11 cellular contexts compared by ENCODE assay signal in the genomic region with DNA sequence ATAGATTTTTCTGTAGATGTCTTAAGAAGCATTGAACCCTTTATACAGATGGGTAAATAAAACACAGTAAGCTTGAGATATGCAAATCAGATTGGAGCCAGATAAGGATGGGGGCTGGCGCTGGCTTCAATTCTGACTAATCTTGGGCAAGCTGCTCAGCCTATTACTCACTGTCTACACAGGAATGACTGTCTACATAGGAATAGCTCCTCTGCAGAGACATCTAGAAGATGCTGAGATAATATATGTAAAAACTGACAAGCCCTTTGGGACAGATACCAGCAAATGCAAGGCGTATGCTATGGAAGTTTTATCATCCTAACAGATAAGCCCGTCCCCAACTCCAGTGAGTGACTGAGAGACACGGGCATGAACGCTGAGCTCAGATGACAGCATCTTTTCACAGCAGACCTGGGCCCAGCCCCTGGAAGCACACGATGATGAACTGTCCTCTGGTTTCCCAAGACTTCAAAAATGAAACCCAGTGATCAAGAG. TPM values are rescaled to one million over a fixed set of nuclear protein-coding genes. Genes with fewer than 3 reads are reported as not detected.
DNase-seq lines count a peak whose midpoint lies in the region; ATAC-seq, FAIRE-seq and TF ChIP-seq lines count a peak whose summit lies in the region.
"Had no signal": no experiment of that assay in that cellular context is flagged by ENCODE, and none has a peak within 500 bp of the region (broad histone marks: within the 10 kb centered on the region; RNA-seq: fewer than 3 reads in every experiment).

No MANE protein-coding gene starts in this region.

- H3K4me3 ChIP-seq in A549 = no peak overlapping the region
- H3K4me3 ChIP-seq: gastrocnemius medialis had no signal

- in situ Hi-C loops in GM13976 (cut with MboI; ENCODE audit: low sequenced_read_pairs, unreplicated experiment) = no loop called here

- H3K9me3 ChIP-seq in A549 = no peaks in the 10 kb centered on the region; the same call in 2 of the 3 replicates
- H3K9me3 ChIP-seq: gastrocnemius medialis had no signal

- CTCF ChIA-PET in A549 (lab: Yijun Ruan, JAX) = interaction anchor here (1.0 to 3.3 kb wide), 6 partner anchors 19 to 439 kb away, joined by 3 to 13 read pairs (median 4); no protein-coding TSS in a partner anchor
- CTCF ChIA-PET in activated CD4-positive, alpha-beta memory T cell treated with anti-CD3 and anti-CD28 coated beads, Interleukin-2, amount 10 ng/mL, durations not matched to agents 7 days and 5 days (lab: Charles Lee) = no interaction called here

- H3K27ac Mint-ChIP-seq in activated CD4-positive, alpha-beta memory T cell treated with anti-CD3 and anti-CD28 coated beads, Interleukin-2, amount 10 ng/mL, durations not matched to agents 7 days and 5 days = no peak overlapping the region
- H3K27ac Mint-ChIP-seq: stimulated activated naive CD8-positive, alpha-beta T cell treated with anti-CD3 and anti-CD28 coated beads, Interleukin-15, Interleukin-2, amounts not matched to agents 100 ng/mL and 50 ng/mL, for 24 hours had no signal

- POLR2A ChIA-PET in A549 (lab: Yijun Ruan, JAX) = interaction anchor here (0.9 to 3.3 kb wide), 4 partner anchors 41 to 406 kb away, joined by 3 to 64 read pairs (median 7); no protein-coding TSS in a partner anchor
- POLR2A ChIA-PET in activated CD4-positive, alpha-beta memory T cell treated with anti-CD3 and anti-CD28 coated beads, Interleukin-2, amount 10 ng/mL, durations not matched to agents 7 days and 5 days (lab: Charles Lee) = no interaction called here

- H3K27me3 Mint-ChIP-seq in activated CD4-positive, alpha-beta memory T cell treated with anti-CD3 and anti-CD28 coated beads, Interleukin-2, amount 10 ng/mL, durations not matched to agents 7 days and 5 days = peaks cover 9% of the 10 kb centered on the region

- no peak for FAIRE-seq in A549 (lab: Jason Lieb, UNC)

- H3K27ac ChIP-seq in A549 = peak overlapping the region; percentile 87 to 94
- H3K27ac ChIP-seq: gastrocnemius medialis had no signal

- H3K4me1 ChIP-seq in A549 = peaks cover 37% of the 10 kb centered on the region

- H3K4me3 Mint-ChIP-seq in activated CD4-positive, alpha-beta memory T cell treated with anti-CD3 and anti-CD28 coated beads, Interleukin-2, amount 10 ng/mL, durations not matched to agents 7 days and 5 days = no peak overlapping the region
- H3K4me3 Mint-ChIP-seq: stimulated activated naive CD8-positive, alpha-beta T cell treated with anti-CD3 and anti-CD28 coated beads, Interleukin-15, Interleukin-2, amounts not matched to agents 100 ng/mL and 50 ng/mL, for 24 hours had no signal

- no peak for TF ChIP-seq POLR2A in A549 (IDR thresholded peaks at IDR 0.05; ENCODE audit: low read length)

- TF ChIP-seq CTCF in A549 (IDR thresholded peaks at IDR 0.05) = no peak
- TF ChIP-seq CTCF in GM13976 (IDR thresholded peaks at IDR 0.05; ENCODE audit: borderline replicate concordance, control extremely low read depth, extremely low read depth, insufficient read depth, missing control alignments) = no peak

- H3K9me3 Mint-ChIP-seq in activated CD4-positive, alpha-beta memory T cell treated with anti-CD3 and anti-CD28 coated beads, Interleukin-2, amount 10 ng/mL, durations not matched to agents 7 days and 5 days = no peaks in the 10 kb centered on the region
- H3K9me3 Mint-ChIP-seq: stimulated activated naive CD8-positive, alpha-beta T cell treated with anti-CD3 and anti-CD28 coated beads, Interleukin-15, Interleukin-2, amounts not matched to agents 100 ng/mL and 50 ng/mL, for 24 hours had no signal

- peak overlapping the region; percentile 69 for H3K4me2 ChIP-seq in A549

- H3K4me1 Mint-ChIP-seq in activated CD4-positive, alpha-beta memory T cell treated with anti-CD3 and anti-CD28 coated beads, Interleukin-2, amount 10 ng/mL, durations not matched to agents 7 days and 5 days = peaks cover 6% of the 10 kb centered on the region

- peak; percentile 95 for ATAC-seq in A549
- no peak for ATAC-seq in GM19467 (IDR thresholded peaks at IDR 0.05; ENCODE audit: unreplicated experiment)
- ATAC-seq: gastrocnemius medialis had no signal

- no peak for TF ChIP-seq RAD21 in A549 (conservative IDR thresholded peaks at IDR 0.05 in 1 of 2, IDR thresholded peaks at IDR 0.05 in 1 of 2)

- H3K36me3 Mint-ChIP-seq in activated CD4-positive, alpha-beta memory T cell treated with anti-CD3 and anti-CD28 coated beads, Interleukin-2, amount 10 ng/mL, durations not matched to agents 7 days and 5 days (ENCODE audit: low read depth) = no peaks in the 10 kb centered on the region

- WGBS in A549 (ENCODE audit: missing lambda C conversion rate) = 6% methylated on average over 6 of the region's 6 CpGs

- peak; percentile 33 to 50; a peak in 2 of 5 replicates for TF ChIP-seq EP300 in A549 (IDR thresholded peaks at IDR 0.05)

- DNase-seq in A549 (ENCODE audit: low read depth in 1 of 2, low spot score in 1 of 2) (peak; percentile 73 to 86), GM04504 (ENCODE audit: low read depth) (peak; percentile 38), kidney glomerular epithelial cell (lab: John Stamatoyannopoulos, UW) (peak; percentile 73), GM13976 (ENCODE audit: low spot score) (no peak), GOT3 (lab: John Stamatoyannopoulos, UW) (no peak), OCI-M1 (lab: John Stamatoyannopoulos, UW) (no peak)
- DNase-seq in activated CD4-positive, alpha-beta memory T cell treated with anti-CD3 and anti-CD28 coated beads, Interleukin-2, amount 10 ng/mL, durations not matched to agents 7 days and 5 days = peak; percentile 25
- DNase-seq: gastrocnemius medialis had no signal

TF ChIP-seq in A549, 52 proteins besides CTCF, POLR2A, EP300 and RAD21 (continues in another document):
- TF ChIP-seq POLR2AphosphoS2 (conservative IDR thresholded peaks at IDR 0.05; ENCODE audit: low read length) = no peak
- no peak for TF ChIP-seq MYC (IDR thresholded peaks at IDR 0.05; ENCODE audit: borderline replicate concordance, low read length)
- TF ChIP-seq CBX2 (IDR thresholded peaks at IDR 0.05; ENCODE audit: borderline replicate concordance, low read depth) = no peak
- no peak for TF ChIP-seq FOSB (CRISPR knock-in tag; IDR thresholded peaks at IDR 0.05)
- TF ChIP-seq KDM1A (IDR thresholded peaks at IDR 0.05; ENCODE audit: low read depth) = no peak
- TF ChIP-seq HOXB13 (CRISPR knock-in tag; IDR thresholded peaks at IDR 0.05; ENCODE audit: low read depth) = no peak
- TF ChIP-seq HOXB5 (CRISPR knock-in tag; IDR thresholded peaks at IDR 0.05) = no peak
- TF ChIP-seq, protein P1, sequence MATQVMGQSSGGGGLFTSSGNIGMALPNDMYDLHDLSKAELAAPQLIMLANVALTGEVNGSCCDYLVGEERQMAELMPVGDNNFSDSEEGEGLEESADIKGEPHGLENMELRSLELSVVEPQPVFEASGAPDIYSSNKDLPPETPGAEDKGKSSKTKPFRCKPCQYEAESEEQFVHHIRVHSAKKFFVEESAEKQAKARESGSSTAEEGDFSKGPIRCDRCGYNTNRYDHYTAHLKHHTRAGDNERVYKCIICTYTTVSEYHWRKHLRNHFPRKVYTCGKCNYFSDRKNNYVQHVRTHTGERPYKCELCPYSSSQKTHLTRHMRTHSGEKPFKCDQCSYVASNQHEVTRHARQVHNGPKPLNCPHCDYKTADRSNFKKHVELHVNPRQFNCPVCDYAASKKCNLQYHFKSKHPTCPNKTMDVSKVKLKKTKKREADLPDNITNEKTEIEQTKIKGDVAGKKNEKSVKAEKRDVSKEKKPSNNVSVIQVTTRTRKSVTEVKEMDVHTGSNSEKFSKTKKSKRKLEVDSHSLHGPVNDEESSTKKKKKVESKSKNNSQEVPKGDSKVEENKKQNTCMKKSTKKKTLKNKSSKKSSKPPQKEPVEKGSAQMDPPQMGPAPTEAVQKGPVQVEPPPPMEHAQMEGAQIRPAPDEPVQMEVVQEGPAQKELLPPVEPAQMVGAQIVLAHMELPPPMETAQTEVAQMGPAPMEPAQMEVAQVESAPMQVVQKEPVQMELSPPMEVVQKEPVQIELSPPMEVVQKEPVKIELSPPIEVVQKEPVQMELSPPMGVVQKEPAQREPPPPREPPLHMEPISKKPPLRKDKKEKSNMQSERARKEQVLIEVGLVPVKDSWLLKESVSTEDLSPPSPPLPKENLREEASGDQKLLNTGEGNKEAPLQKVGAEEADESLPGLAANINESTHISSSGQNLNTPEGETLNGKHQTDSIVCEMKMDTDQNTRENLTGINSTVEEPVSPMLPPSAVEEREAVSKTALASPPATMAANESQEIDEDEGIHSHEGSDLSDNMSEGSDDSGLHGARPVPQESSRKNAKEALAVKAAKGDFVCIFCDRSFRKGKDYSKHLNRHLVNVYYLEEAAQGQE (IDR thresholded peaks at IDR 0.05) = no peak
- no peak for TF ChIP-seq SMC3 (IDR thresholded peaks at IDR 0.05)
- peak; percentile 83 for TF ChIP-seq JUNB (IDR thresholded peaks at IDR 0.05)
- TF ChIP-seq FOSL2 (IDR thresholded peaks at IDR 0.05) = peak; percentile 69
- peak; percentile 91 for TF ChIP-seq FOSL2 (CRISPR knock-in tag; IDR thresholded peaks at IDR 0.05)
- peak in 1 of 2 experiments; percentile 36; a peak in 1 of 4 replicates for TF ChIP-seq CEBPB (IDR thresholded peaks at IDR 0.05)
- TF ChIP-seq BHLHE40 (IDR thresholded peaks at IDR 0.05; ENCODE audit: low read depth, low read length) = no peak
- no peak for TF ChIP-seq ZFP36 (IDR thresholded peaks at IDR 0.05; ENCODE audit: borderline replicate concordance, partially characterized antibody)
- TF ChIP-seq, protein P2, sequence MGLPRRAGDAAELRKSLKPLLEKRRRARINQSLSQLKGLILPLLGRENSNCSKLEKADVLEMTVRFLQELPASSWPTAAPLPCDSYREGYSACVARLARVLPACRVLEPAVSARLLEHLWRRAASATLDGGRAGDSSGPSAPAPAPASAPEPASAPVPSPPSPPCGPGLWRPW (IDR thresholded peaks at IDR 0.05) = no peak
- TF ChIP-seq JUN (IDR thresholded peaks at IDR 0.05) = peak in 1 of 2 experiments; percentile 42; a peak in 1 of 5 replicates
- TF ChIP-seq GATA3 (IDR thresholded peaks at IDR 0.05; ENCODE audit: borderline replicate concordance) = peak; percentile 92
- no peak for TF ChIP-seq NFE2L2 (conservative IDR thresholded peaks at IDR 0.05; ENCODE audit: low read length)
- TF ChIP-seq, protein P3, sequence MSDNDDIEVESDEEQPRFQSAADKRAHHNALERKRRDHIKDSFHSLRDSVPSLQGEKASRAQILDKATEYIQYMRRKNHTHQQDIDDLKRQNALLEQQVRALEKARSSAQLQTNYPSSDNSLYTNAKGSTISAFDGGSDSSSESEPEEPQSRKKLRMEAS (IDR thresholded peaks at IDR 0.05) = peak; percentile 16; the same call in 1 of the 2 replicates

RNA-seq across cellular contexts. Expression of a gene that starts 1.7 kb away (rescaled TPM):
- polyA plus RNA-seq in A549 (2011; rRNA removed) (not detected in 2 replicates), A549 (2017; fragmentation: RNase III; extraction: RNeasy Plus Mini Kit Qiagen cat#74134 plus additional on column Dnase treatment) (0.05 TPM in 1 of 3 replicates, not detected in the others)
- polyA plus RNA-seq in A549 (2012; cell fraction: cytosol; rRNA removed) = 0.04 and 0.13 TPM in 2 replicates
- 0.17 and 0.29 TPM in 2 replicates for polyA plus RNA-seq in A549 (2012; cell fraction: nucleus; rRNA removed)
- 0.19 TPM in 1 of 2 replicates, not detected in the other for polyA minus RNA-seq in A549 (2011; rRNA and poly(A)+ RNA removed)
- total RNA-seq in activated CD4-positive, alpha-beta memory T cell treated with anti-CD3 and anti-CD28 coated beads, Interleukin-2, amount 10 ng/mL, durations not matched to agents 7 days and 5 days = not detected
- polyA plus RNA-seq: neural cell had no signal

Comparison
In these comparisons a context has a peak if more than half of its experiments do, and no peak if none do; other contexts are left out.
1. DNase-seq: peak in A549 (2 of 2), GM04504 (single experiment), activated CD4-positive, alpha-beta memory T cell treated with anti-CD3 and anti-CD28 coated beads, Interleukin-2, amount 10 ng/mL, durations not matched to agents 7 days and 5 days (single experiment) and kidney glomerular epithelial cell (single experiment); none in GM13976 (single experiment), GOT3 (single experiment) and OCI-M1 (single experiment).